In the genomic region with DNA sequence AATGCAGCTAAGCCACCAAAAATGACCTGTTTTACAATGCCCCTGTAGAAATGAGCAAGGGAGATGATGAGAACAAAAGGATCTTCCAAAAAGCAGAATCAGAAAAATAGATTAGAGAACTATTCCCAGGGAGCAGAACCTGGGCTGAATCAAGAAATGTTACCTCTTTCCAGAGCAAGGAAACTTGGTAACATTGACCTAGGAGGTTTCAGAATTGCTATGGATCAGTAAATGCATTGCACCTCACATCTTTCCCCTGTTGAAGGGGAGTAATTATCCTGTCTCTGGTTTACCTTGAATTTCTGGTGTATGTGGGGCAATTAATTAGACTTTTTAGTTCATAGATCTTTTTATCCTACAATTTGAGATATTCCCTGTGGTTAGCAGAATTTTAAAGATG, we compare ENCODE assay signal across 1 cellular context.
TF ChIP-seq lines count a peak whose summit lies in the region.

No MANE protein-coding gene starts in this region.

TF ChIP-seq in GM23338, 12 proteins besides CTCF, POLR2A, EP300 and RAD21 (continued from another document):
- TF ChIP-seq, protein P1, sequence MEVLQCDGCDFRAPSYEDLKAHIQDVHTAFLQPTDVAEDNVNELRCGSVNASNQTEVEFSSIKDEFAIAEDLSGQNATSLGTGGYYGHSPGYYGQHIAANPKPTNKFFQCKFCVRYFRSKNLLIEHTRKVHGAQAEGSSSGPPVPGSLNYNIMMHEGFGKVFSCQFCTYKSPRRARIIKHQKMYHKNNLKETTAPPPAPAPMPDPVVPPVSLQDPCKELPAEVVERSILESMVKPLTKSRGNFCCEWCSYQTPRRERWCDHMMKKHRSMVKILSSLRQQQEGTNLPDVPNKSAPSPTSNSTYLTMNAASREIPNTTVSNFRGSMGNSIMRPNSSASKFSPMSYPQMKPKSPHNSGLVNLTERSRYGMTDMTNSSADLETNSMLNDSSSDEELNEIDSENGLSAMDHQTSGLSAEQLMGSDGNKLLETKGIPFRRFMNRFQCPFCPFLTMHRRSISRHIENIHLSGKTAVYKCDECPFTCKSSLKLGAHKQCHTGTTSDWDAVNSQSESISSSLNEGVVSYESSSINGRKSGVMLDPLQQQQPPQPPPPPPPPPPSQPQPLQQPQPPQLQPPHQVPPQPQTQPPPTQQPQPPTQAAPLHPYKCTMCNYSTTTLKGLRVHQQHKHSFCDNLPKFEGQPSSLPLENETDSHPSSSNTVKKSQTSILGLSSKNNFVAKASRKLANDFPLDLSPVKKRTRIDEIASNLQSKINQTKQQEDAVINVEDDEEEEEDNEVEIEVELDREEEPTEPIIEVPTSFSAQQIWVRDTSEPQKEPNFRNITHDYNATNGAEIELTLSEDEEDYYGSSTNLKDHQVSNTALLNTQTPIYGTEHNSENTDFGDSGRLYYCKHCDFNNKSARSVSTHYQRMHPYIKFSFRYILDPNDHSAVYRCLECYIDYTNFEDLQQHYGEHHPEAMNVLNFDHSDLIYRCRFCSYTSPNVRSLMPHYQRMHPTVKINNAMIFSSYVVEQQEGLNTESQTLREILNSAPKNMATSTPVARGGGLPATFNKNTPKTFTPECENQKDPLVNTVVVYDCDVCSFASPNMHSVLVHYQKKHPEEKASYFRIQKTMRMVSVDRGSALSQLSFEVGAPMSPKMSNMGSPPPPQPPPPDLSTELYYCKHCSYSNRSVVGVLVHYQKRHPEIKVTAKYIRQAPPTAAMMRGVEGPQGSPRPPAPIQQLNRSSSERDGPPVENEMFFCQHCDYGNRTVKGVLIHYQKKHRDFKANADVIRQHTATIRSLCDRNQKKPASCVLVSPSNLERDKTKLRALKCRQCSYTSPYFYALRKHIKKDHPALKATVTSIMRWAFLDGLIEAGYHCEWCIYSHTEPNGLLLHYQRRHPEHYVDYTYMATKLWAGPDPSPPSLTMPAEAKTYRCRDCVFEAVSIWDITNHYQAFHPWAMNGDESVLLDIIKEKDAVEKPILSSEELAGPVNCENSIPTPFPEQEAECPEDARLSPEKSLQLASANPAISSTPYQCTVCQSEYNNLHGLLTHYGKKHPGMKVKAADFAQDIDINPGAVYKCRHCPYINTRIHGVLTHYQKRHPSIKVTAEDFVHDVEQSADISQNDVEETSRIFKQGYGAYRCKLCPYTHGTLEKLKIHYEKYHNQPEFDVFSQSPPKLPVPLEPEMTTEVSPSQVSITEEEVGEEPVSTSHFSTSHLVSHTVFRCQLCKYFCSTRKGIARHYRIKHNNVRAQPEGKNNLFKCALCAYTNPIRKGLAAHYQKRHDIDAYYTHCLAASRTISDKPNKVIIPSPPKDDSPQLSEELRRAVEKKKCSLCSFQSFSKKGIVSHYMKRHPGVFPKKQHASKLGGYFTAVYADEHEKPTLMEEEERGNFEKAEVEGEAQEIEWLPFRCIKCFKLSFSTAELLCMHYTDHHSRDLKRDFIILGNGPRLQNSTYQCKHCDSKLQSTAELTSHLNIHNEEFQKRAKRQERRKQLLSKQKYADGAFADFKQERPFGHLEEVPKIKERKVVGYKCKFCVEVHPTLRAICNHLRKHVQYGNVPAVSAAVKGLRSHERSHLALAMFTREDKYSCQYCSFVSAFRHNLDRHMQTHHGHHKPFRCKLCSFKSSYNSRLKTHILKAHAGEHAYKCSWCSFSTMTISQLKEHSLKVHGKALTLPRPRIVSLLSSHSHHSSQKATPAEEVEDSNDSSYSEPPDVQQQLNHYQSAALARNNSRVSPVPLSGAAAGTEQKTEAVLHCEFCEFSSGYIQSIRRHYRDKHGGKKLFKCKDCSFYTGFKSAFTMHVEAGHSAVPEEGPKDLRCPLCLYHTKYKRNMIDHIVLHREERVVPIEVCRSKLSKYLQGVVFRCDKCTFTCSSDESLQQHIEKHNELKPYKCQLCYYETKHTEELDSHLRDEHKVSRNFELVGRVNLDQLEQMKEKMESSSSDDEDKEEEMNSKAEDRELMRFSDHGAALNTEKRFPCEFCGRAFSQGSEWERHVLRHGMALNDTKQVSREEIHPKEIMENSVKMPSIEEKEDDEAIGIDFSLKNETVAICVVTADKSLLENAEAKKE (CRISPR knock-in tag; IDR thresholded peaks at IDR 0.05), result no peak
- TF ChIP-seq EZH2phosphoT487 (IDR thresholded peaks at IDR 0.05; ENCODE audit: unreplicated experiment), result no peak
- no peak for TF ChIP-seq POLR2AphosphoS5 (IDR thresholded peaks at IDR 0.05; ENCODE audit: low read depth)
- TF ChIP-seq EZH2 (IDR thresholded peaks at IDR 0.05; ENCODE audit: low read depth, unreplicated experiment), result no peak
- TF ChIP-seq CREB1 (CRISPR knock-in tag; IDR thresholded peaks at IDR 0.05; ENCODE audit: low read depth), result no peak
- TF ChIP-seq, protein P2, sequence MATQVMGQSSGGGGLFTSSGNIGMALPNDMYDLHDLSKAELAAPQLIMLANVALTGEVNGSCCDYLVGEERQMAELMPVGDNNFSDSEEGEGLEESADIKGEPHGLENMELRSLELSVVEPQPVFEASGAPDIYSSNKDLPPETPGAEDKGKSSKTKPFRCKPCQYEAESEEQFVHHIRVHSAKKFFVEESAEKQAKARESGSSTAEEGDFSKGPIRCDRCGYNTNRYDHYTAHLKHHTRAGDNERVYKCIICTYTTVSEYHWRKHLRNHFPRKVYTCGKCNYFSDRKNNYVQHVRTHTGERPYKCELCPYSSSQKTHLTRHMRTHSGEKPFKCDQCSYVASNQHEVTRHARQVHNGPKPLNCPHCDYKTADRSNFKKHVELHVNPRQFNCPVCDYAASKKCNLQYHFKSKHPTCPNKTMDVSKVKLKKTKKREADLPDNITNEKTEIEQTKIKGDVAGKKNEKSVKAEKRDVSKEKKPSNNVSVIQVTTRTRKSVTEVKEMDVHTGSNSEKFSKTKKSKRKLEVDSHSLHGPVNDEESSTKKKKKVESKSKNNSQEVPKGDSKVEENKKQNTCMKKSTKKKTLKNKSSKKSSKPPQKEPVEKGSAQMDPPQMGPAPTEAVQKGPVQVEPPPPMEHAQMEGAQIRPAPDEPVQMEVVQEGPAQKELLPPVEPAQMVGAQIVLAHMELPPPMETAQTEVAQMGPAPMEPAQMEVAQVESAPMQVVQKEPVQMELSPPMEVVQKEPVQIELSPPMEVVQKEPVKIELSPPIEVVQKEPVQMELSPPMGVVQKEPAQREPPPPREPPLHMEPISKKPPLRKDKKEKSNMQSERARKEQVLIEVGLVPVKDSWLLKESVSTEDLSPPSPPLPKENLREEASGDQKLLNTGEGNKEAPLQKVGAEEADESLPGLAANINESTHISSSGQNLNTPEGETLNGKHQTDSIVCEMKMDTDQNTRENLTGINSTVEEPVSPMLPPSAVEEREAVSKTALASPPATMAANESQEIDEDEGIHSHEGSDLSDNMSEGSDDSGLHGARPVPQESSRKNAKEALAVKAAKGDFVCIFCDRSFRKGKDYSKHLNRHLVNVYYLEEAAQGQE (IDR thresholded peaks at IDR 0.05; ENCODE audit: unreplicated experiment), result no peak
- no peak for TF ChIP-seq STAT1 (IDR thresholded peaks at IDR 0.05; ENCODE audit: unreplicated experiment)
- no peak for TF ChIP-seq ZNF114 (CRISPR knock-in tag; IDR thresholded peaks at IDR 0.05)
- TF ChIP-seq ZNF331 (CRISPR knock-in tag; IDR thresholded peaks at IDR 0.05; ENCODE audit: low read depth), result no peak
